Comparison of ENCODE assay signal across 17 cellular contexts in genomic region chr13:20823071-20823470, GRCh38.
"Had no signal": no experiment of that assay in that cellular context is flagged by ENCODE, and none has a peak within 500 bp of the region (broad histone marks: within the 10 kb centered on the region; RNA-seq: fewer than 3 reads in every experiment).

No MANE protein-coding gene starts in this region.

- H3K27ac ChIP-seq: dorsolateral prefrontal cortex, epithelial cell of prostate, lower lobe of right lung, thyroid gland had no signal

- DNase-seq: activated CD4-positive, alpha-beta T cell treated with anti-CD3 and anti-CD28 coated beads, Interleukin-2, amount 50 U/mL, for 1 hour; activated CD4-positive, CD25-positive, alpha-beta regulatory T cell treated with anti-CD3 and anti-CD28 coated beads, Interleukin-2, amount 50 U/mL, for 72 hours; activated CD8-positive, alpha-beta memory T cell treated with anti-CD3 and anti-CD28 coated beads, Interleukin-2, amount 50 U/mL, for 48 hours; activated gamma-delta T cell treated with Interleukin-2 at 50 U/mL for 16 hours; amniotic stem cell; caudate nucleus; dorsolateral prefrontal cortex; foreskin melanocyte; immature natural killer cell; lower lobe of right lung; stimulated activated CD4-positive, alpha-beta T cell treated with anti-CD3 and anti-CD28 coated beads, Interleukin-2, amount 100 ng/mL, for 24 hours; stimulated activated naive CD4-positive, alpha-beta T cell treated with Interleukin-2 at 50 U/mL for 16 hours; thyroid gland had no signal

- H3K4me3 ChIP-seq: dorsolateral prefrontal cortex, lower lobe of right lung, thyroid gland had no signal

- FAIRE-seq: colon, urothelium cell line had no signal

- H3K36me3 ChIP-seq: thyroid gland had no signal

- ATAC-seq: lower lobe of right lung; natural killer cell treated with Interleukin-12 subunit alpha and Interleukin-12 subunit beta and Interleukin-15 and Interleukin-18, amount 100 ng/mL, for 72 hours had no signal

- H3K27me3 ChIP-seq: dorsolateral prefrontal cortex, thyroid gland had no signal

- H3K9me3 ChIP-seq: lower lobe of right lung, thyroid gland had no signal
